In genomic region chr19:37931941-37932655, GRCh38 we compare ENCODE assay signal across 1 cellular context.
A peak's percentile ranks its signal among the peaks of the same experiment; 100 is the strongest.
TF ChIP-seq lines count a peak whose summit lies in the region.

No MANE protein-coding gene starts in this region.

TF ChIP-seq in HepG2, 621 proteins besides CTCF, POLR2A, EP300 and RAD21 (continued from another document and continues in another):
- TF ChIP-seq ZNF20 (CRISPR knock-in tag; IDR thresholded peaks at IDR 0.05) = no peak
- no peak for TF ChIP-seq CCAR2 (optimal IDR thresholded peaks at IDR 0.05; ENCODE audit: low read depth, low read length)
- no peak for TF ChIP-seq RBAK (CRISPR knock-in tag; IDR thresholded peaks at IDR 0.05)
- peak; percentile 36; the same call in 1 of the 2 replicates for TF ChIP-seq JUND (CRISPR knock-in tag; IDR thresholded peaks at IDR 0.05)
- TF ChIP-seq KIAA2018 (CRISPR knock-in tag; IDR thresholded peaks at IDR 0.05; ENCODE audit: borderline replicate concordance) = no peak
- TF ChIP-seq ZNF33B (CRISPR knock-in tag; IDR thresholded peaks at IDR 0.05) = no peak
- TF ChIP-seq ZNF639 (CRISPR knock-in tag; conservative IDR thresholded peaks at IDR 0.05) = 0 out of 2 replicates have a peak, but pooled peaks have one; percentile 10
- no peak for TF ChIP-seq TEAD2 (CRISPR knock-in tag; IDR thresholded peaks at IDR 0.05)
- TF ChIP-seq AKNA (CRISPR knock-in tag; IDR thresholded peaks at IDR 0.05; ENCODE audit: borderline replicate concordance) = no peak
- TF ChIP-seq ZNF780A (CRISPR knock-in tag; IDR thresholded peaks at IDR 0.05) = no peak
- TF ChIP-seq ZFP36L2 (CRISPR knock-in tag; IDR thresholded peaks at IDR 0.05) = no peak
- TF ChIP-seq RERE (CRISPR knock-in tag; IDR thresholded peaks at IDR 0.05; ENCODE audit: low read depth) = 0 out of 2 replicates have a peak, but pooled peaks have one; percentile 21
- no peak for TF ChIP-seq HCFC1 (IDR thresholded peaks at IDR 0.05; ENCODE audit: low read depth, low read length)
- TF ChIP-seq ZNF512 (CRISPR knock-in tag; IDR thresholded peaks at IDR 0.05) = no peak; the same call in 1 of the 2 replicates
- TF ChIP-seq ZHX2 (IDR thresholded peaks at IDR 0.05; ENCODE audit: low read depth) = no peak
- no peak for TF ChIP-seq ZHX2 (CRISPR knock-in tag; IDR thresholded peaks at IDR 0.05; ENCODE audit: borderline replicate concordance)
- TF ChIP-seq SOX6 (IDR thresholded peaks at IDR 0.05) = no peak
- peak; percentile 50 for TF ChIP-seq SOX6 (CRISPR knock-in tag; IDR thresholded peaks at IDR 0.05)
